ENCODE assay signal across 1 cellular context in the genomic region with DNA sequence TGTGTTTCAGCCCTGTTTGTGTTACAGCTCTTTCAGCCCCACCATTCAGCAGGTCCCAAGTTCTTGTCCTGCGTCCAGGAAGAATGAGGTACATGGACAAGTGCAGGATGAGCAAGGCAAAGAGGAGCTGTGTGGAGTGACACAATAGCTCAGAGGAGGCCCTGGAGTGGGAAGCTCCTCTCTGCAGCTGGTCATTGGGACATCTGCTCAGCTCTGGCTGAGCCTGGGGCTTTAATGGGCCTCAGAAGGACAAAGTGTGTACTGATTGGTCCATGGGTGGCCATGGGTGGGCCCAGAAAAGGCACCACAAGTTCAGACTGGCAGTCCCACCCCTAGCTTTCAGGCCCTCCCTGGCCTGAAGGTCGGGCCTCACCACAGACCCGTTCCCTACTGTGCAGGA.
TF ChIP-seq lines count a peak whose summit lies in the region.

No MANE protein-coding gene starts in this region.

TF ChIP-seq in IMR-90, 13 proteins besides CTCF, POLR2A, EP300 and RAD21:
- TF ChIP-seq SMC3 (IDR thresholded peaks at IDR 0.05; ENCODE audit: low read depth, low read length) = no peak
- TF ChIP-seq MAZ (IDR thresholded peaks at IDR 0.05; ENCODE audit: borderline replicate concordance, low read depth, low read length) = no peak
- TF ChIP-seq, protein P1, sequence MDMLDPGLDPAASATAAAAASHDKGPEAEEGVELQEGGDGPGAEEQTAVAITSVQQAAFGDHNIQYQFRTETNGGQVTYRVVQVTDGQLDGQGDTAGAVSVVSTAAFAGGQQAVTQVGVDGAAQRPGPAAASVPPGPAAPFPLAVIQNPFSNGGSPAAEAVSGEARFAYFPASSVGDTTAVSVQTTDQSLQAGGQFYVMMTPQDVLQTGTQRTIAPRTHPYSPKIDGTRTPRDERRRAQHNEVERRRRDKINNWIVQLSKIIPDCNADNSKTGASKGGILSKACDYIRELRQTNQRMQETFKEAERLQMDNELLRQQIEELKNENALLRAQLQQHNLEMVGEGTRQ (IDR thresholded peaks at IDR 0.05; ENCODE audit: low read depth, low read length) = no peak
- TF ChIP-seq CHD1 (IDR thresholded peaks at IDR 0.05; ENCODE audit: low read depth, low read length) = no peak
- no peak for TF ChIP-seq MXI1 (IDR thresholded peaks at IDR 0.05; ENCODE audit: borderline replicate concordance, low read depth, low read length)
- TF ChIP-seq NFE2L2 (IDR thresholded peaks at IDR 0.05; ENCODE audit: low read depth, low read length) = no peak
- TF ChIP-seq FOS (IDR thresholded peaks at IDR 0.05; ENCODE audit: low read depth, low read length) = no peak
- no peak for TF ChIP-seq BHLHE40 (IDR thresholded peaks at IDR 0.05; ENCODE audit: low read depth, low read length)
- TF ChIP-seq, protein P2, sequence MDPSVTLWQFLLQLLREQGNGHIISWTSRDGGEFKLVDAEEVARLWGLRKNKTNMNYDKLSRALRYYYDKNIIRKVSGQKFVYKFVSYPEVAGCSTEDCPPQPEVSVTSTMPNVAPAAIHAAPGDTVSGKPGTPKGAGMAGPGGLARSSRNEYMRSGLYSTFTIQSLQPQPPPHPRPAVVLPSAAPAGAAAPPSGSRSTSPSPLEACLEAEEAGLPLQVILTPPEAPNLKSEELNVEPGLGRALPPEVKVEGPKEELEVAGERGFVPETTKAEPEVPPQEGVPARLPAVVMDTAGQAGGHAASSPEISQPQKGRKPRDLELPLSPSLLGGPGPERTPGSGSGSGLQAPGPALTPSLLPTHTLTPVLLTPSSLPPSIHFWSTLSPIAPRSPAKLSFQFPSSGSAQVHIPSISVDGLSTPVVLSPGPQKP (IDR thresholded peaks at IDR 0.05; ENCODE audit: borderline replicate concordance, low read depth, low read length) = no peak
- no peak for TF ChIP-seq RFX5 (IDR thresholded peaks at IDR 0.05; ENCODE audit: low read depth, low read length)
- no peak for TF ChIP-seq RCOR1 (IDR thresholded peaks at IDR 0.05; ENCODE audit: insufficient replicate concordance, low read length)
- no peak for TF ChIP-seq CEBPB (IDR thresholded peaks at IDR 0.05; ENCODE audit: low read depth, low read length)
TF ChIP-seq in IMR-90: peak in this region for 0.
